Comparison of ENCODE assay signal across 2 cellular contexts in the genomic region with DNA sequence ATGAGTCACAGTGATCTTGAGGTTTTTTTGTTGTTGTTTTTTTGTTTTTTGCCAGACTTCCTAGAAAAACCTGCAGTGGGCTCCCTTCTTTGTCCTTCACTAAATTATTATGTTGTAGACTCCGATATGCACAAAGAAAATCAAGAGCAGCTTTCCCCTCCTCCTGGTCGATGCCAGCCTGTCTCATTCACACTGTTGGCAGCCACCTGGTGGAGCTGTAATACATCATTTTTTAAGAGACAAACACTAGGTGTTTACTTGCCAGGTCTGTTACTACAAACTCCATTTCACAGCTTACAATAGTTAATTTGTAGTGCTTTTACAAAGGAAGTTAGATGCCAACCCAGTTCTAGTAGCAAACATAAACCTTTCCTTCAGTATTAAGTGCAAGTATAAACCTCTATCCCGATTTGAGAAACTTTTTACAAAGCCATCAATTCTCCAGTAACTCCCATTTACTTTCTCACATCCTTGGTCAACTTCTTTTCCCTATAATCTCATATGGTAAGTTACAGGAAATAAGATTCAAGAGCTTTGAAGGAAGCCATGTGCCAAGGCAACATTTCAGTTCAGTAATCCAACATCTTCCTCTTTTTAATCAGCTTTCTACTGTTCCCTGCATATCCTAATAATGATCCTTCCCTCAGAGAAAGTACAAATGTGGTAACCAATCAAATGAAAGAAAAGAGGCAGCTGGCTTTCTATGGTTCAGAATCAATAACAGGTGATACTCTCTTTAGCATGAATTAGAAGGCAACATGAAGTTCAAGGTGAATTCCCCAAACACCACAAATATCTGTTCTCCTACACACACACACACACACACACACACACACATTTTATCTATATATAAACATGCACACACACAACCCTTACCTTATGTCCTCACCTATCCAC.
TF ChIP-seq lines count a peak whose summit lies in the region.

No MANE protein-coding gene starts in this region.

TF ChIP-seq in IMR-90, 13 proteins besides CTCF, POLR2A, EP300 and RAD21 (continued from another document):
- no peak for TF ChIP-seq CEBPB (IDR thresholded peaks at IDR 0.05; ENCODE audit: low read depth, low read length)
- TF ChIP-seq RCOR1 (IDR thresholded peaks at IDR 0.05; ENCODE audit: insufficient replicate concordance, low read length), result no peak

TF ChIP-seq in SK-N-SH treated with all-trans-retinoic acid at 6 μM for 48 hours, 23 proteins besides CTCF, POLR2A, EP300 and RAD21 (continued from another document):
- TF ChIP-seq, protein P1, sequence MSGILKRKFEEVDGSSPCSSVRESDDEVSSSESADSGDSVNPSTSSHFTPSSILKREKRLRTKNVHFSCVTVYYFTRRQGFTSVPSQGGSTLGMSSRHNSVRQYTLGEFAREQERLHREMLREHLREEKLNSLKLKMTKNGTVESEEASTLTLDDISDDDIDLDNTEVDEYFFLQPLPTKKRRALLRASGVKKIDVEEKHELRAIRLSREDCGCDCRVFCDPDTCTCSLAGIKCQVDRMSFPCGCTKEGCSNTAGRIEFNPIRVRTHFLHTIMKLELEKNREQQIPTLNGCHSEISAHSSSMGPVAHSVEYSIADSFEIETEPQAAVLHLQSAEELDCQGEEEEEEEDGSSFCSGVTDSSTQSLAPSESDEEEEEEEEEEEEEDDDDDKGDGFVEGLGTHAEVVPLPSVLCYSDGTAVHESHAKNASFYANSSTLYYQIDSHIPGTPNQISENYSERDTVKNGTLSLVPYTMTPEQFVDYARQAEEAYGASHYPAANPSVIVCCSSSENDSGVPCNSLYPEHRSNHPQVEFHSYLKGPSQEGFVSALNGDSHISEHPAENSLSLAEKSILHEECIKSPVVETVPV (CRISPR knock-in tag; IDR thresholded peaks at IDR 0.05), result no peak
- no peak for TF ChIP-seq CSDC2 (CRISPR knock-in tag; IDR thresholded peaks at IDR 0.05)
- no peak for TF ChIP-seq PPARA (CRISPR knock-in tag; IDR thresholded peaks at IDR 0.05; ENCODE audit: borderline replicate concordance)
- no peak for TF ChIP-seq ESRRG (CRISPR knock-in tag; IDR thresholded peaks at IDR 0.05)
- TF ChIP-seq TOX (CRISPR knock-in tag; IDR thresholded peaks at IDR 0.05; ENCODE audit: borderline replicate concordance), result no peak
- TF ChIP-seq SNAI2 (CRISPR knock-in tag; IDR thresholded peaks at IDR 0.05), result no peak
- TF ChIP-seq, protein P2, sequence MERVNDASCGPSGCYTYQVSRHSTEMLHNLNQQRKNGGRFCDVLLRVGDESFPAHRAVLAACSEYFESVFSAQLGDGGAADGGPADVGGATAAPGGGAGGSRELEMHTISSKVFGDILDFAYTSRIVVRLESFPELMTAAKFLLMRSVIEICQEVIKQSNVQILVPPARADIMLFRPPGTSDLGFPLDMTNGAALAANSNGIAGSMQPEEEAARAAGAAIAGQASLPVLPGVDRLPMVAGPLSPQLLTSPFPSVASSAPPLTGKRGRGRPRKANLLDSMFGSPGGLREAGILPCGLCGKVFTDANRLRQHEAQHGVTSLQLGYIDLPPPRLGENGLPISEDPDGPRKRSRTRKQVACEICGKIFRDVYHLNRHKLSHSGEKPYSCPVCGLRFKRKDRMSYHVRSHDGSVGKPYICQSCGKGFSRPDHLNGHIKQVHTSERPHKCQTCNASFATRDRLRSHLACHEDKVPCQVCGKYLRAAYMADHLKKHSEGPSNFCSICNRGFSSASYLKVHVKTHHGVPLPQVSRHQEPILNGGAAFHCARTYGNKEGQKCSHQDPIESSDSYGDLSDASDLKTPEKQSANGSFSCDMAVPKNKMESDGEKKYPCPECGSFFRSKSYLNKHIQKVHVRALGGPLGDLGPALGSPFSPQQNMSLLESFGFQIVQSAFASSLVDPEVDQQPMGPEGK (CRISPR knock-in tag; IDR thresholded peaks at IDR 0.05; ENCODE audit: borderline replicate concordance), result no peak
- TF ChIP-seq ZNF70 (CRISPR knock-in tag; IDR thresholded peaks at IDR 0.05), result no peak
- no peak for TF ChIP-seq BACH2 (CRISPR knock-in tag; IDR thresholded peaks at IDR 0.05; ENCODE audit: borderline replicate concordance)
- TF ChIP-seq ZNF8 (CRISPR knock-in tag; IDR thresholded peaks at IDR 0.05), result no peak
TF ChIP-seq in SK-N-SH treated with all-trans-retinoic acid at 6 μM for 48 hours: peak in this region for 0.
